ENCODE assay signal across 19 cellular contexts in genomic region chr2:224024270-224024669, GRCh38. TPM values are rescaled to one million over a fixed set of nuclear protein-coding genes. Genes with fewer than 3 reads are reported as not detected.
DNase-seq lines count a peak whose midpoint lies in the region; ATAC-seq and TF ChIP-seq lines count a peak whose summit lies in the region.
"Had no signal": no experiment of that assay in that cellular context is flagged by ENCODE, and none has a peak within 500 bp of the region (broad histone marks: within the 10 kb centered on the region; RNA-seq: fewer than 3 reads in every experiment).

No MANE protein-coding gene starts in this region.

- H3K9me3 ChIP-seq in H9 (ENCODE audit: control insufficient read depth, low read depth, low read length) = no peaks in the 10 kb centered on the region
- H3K9me3 ChIP-seq: left lung, testis had no signal

- no peak for ATAC-seq in activated naive CD8-positive, alpha-beta T cell treated with anti-CD3 and anti-CD28 coated beads, Interleukin-2, amount 50 U/mL, for 24 hours
- ATAC-seq in stimulated activated naive CD8-positive, alpha-beta T cell treated with anti-CD3 and anti-CD28 coated beads, Interleukin-15, amount 100 ng/mL, for 72 hours = no peak
- ATAC-seq: left lung had no signal

- no peak overlapping the region for H2BK5ac ChIP-seq in H9 (ENCODE audit: insufficient read length, low read length)

- H4K8ac ChIP-seq in H9 (replicated peaks; ENCODE audit: insufficient read length, low read depth, low read length) = no peak overlapping the region

- H3K9me3 Mint-ChIP-seq in activated naive CD4-positive, alpha-beta T cell treated with anti-CD3 and anti-CD28 coated beads for 36 hours = peaks cover 6% of the 10 kb centered on the region
- no peaks in the 10 kb centered on the region; a peak in 2 of 5 replicates for H3K9me3 Mint-ChIP-seq in H9
- H3K9me3 Mint-ChIP-seq in activated naive CD8-positive, alpha-beta T cell treated with anti-CD3 and anti-CD28 coated beads, Interleukin-2, amount 50 U/mL, for 24 hours = peaks cover 16% of the 10 kb centered on the region
- H3K9me3 Mint-ChIP-seq in stimulated activated naive CD8-positive, alpha-beta T cell treated with anti-CD3 and anti-CD28 coated beads, Interleukin-15, amount 100 ng/mL, for 72 hours = peaks cover 18 to 19% of the 10 kb centered on the region in 2 donors

- H4K20me1 ChIP-seq in H9 (ENCODE audit: control insufficient read depth, insufficient read depth, insufficient read length) = no peaks in the 10 kb centered on the region

- peak overlapping the region; percentile 24 for H3K4me2 ChIP-seq in H9 (ENCODE audit: insufficient read depth, insufficient read length, low read length)

- TF ChIP-seq CTCF in H9 (conservative IDR thresholded peaks at IDR 0.05) = no peak

- no peak overlapping the region for H4K5ac ChIP-seq in H9 (ENCODE audit: insufficient read length, low read depth, low read length)

- H3K4me1 Mint-ChIP-seq in activated naive CD4-positive, alpha-beta T cell treated with anti-CD3 and anti-CD28 coated beads for 36 hours (ENCODE audit: low read depth) = peaks cover 83% of the 10 kb centered on the region
- H3K4me1 Mint-ChIP-seq in H9 = peaks cover 56 to 58% of the 10 kb centered on the region in 2 experiments
- peaks cover 75% of the 10 kb centered on the region for H3K4me1 Mint-ChIP-seq in activated naive CD8-positive, alpha-beta T cell treated with anti-CD3 and anti-CD28 coated beads, Interleukin-2, amount 50 U/mL, for 24 hours
- peaks cover 89% of the 10 kb centered on the region for H3K4me1 Mint-ChIP-seq in stimulated activated naive CD8-positive, alpha-beta T cell treated with anti-CD3 and anti-CD28 coated beads, Interleukin-15, amount 100 ng/mL, for 72 hours

- no peak overlapping the region for H3K56ac ChIP-seq in H9 (ENCODE audit: insufficient read length, low read depth, low read length)

- intact Hi-C loops in activated naive CD4-positive, alpha-beta T cell treated with anti-CD3 and anti-CD28 coated beads for 36 hours (cut with micrococcal nuclease) = loop anchor here (10.0 kb wide), 2 partner anchors 1021 to 1599 kb away; partner anchors contain the start of genes DOCK10 and SGPP2

- H3K36me3 Mint-ChIP-seq in activated naive CD4-positive, alpha-beta T cell treated with anti-CD3 and anti-CD28 coated beads for 36 hours (ENCODE audit: low read depth) = peaks cover 13% of the 10 kb centered on the region
- H3K36me3 Mint-ChIP-seq in H9 (ENCODE audit: insufficient read depth in 1 of 3, low read depth in 3 of 3) = peaks cover 0 to 4% (median 4%) of the 10 kb centered on the region in 3 experiments; a peak in 4 of 7 replicates
- peaks cover 9% of the 10 kb centered on the region for H3K36me3 Mint-ChIP-seq in activated naive CD8-positive, alpha-beta T cell treated with anti-CD3 and anti-CD28 coated beads, Interleukin-2, amount 50 U/mL, for 24 hours (ENCODE audit: low read depth)

- no peak overlapping the region for H3K4ac ChIP-seq in H9 (ENCODE audit: low read depth, low read length)

- H3T11ph ChIP-seq in H9 (ENCODE audit: low read length) = no peak overlapping the region

- DNase-seq in activated naive CD4-positive, alpha-beta T cell treated with anti-CD3 and anti-CD28 coated beads for 36 hours = peak; percentile 22
- no peak for DNase-seq in activated naive CD4-positive, alpha-beta T cell treated with anti-CD3 and anti-CD28 coated beads, Interleukin-2, amount 50 U/mL, for 16 hours
- peak; percentile 28 for DNase-seq in H9
- no peak for DNase-seq in activated naive CD8-positive, alpha-beta T cell treated with anti-CD3 and anti-CD28 coated beads, Interleukin-2, amount 50 U/mL, for 24 hours
- DNase-seq in stimulated activated naive CD8-positive, alpha-beta T cell treated with anti-CD3 and anti-CD28 coated beads, Interleukin-15, amount 100 ng/mL, for 72 hours = no peak
- DNase-seq in SW 1271 (lab: John Stamatoyannopoulos, UW) = no peak
- DNase-seq in stimulated activated CD8-positive, alpha-beta memory T cell treated with anti-CD3 and anti-CD28 coated beads, Interleukin-4, amount 100 ng/mL, for 48 hours = no peak
- DNase-seq: activated gamma-delta T cell; effector memory CD4-positive, alpha-beta T cell; glutamatergic neuron; Kasumi-1; left lung; NCI-H1105; NCI-H2081 treated with DMSO at 0.1 percent for 48 hours; NCI-H510A; occipital lobe; retina; stimulated activated CD4-positive, alpha-beta T cell treated with anti-CD3 and anti-CD28 coated beads, Interleukin-12 subunit alpha, Interleukin-12 subunit beta, amount 100 ng/mL, for 4 hours; testis had no signal

- H4K91ac ChIP-seq in H9 (ENCODE audit: insufficient read length, low read depth, low read length) = no peak overlapping the region

- CTCF ChIA-PET in activated naive CD4-positive, alpha-beta T cell treated with anti-CD3 and anti-CD28 coated beads for 36 hours (lab: Charles Lee) = interaction anchor here (0.6 to 1.7 kb wide), 5 partner anchors 31 to 1009 kb away, joined by 3 to 5 read pairs (median 3); no protein-coding TSS in a partner anchor

- H3K27me3 Mint-ChIP-seq in activated naive CD4-positive, alpha-beta T cell treated with anti-CD3 and anti-CD28 coated beads for 36 hours (ENCODE audit: low read depth) = no peaks in the 10 kb centered on the region
- H3K27me3 Mint-ChIP-seq in H9 (ENCODE audit: low read depth) = peaks cover 38% of the 10 kb centered on the region
- no peaks in the 10 kb centered on the region for H3K27me3 Mint-ChIP-seq in activated naive CD8-positive, alpha-beta T cell treated with anti-CD3 and anti-CD28 coated beads, Interleukin-2, amount 50 U/mL, for 24 hours
- no peaks in the 10 kb centered on the region for H3K27me3 Mint-ChIP-seq in stimulated activated naive CD8-positive, alpha-beta T cell treated with anti-CD3 and anti-CD28 coated beads, Interleukin-15, amount 100 ng/mL, for 72 hours

- no peak overlapping the region for H2BK20ac ChIP-seq in H9 (ENCODE audit: low read depth, low read length, poor library complexity, severe bottlenecking)

- no peak overlapping the region for H3K18ac ChIP-seq in H9 (ENCODE audit: insufficient read length, low read depth, low read length)

- no peak overlapping the region for H2BK12ac ChIP-seq in H9 (ENCODE audit: insufficient read length, low read depth, low read length)

- no peak overlapping the region for H3K27ac ChIP-seq in H9 (ENCODE audit: insufficient read length, low read depth, low read length)
- H3K27ac ChIP-seq: left lung, testis had no signal

- no peak overlapping the region for H2AFZ ChIP-seq in H9 (ENCODE audit: low read length)

- H2BK120ac ChIP-seq in H9 (ENCODE audit: low read depth, low read length, poor library complexity, severe bottlenecking) = no peak overlapping the region

- no CpG with 5 or more reads among the region's 4 CpGs for WGBS in H9 (ENCODE audit: extremely low coverage, insufficient read length, low lambda C conversion rate)

- H3K4me1 ChIP-seq in H9 (ENCODE audit: insufficient read depth, low read length) = peaks cover 28% of the 10 kb centered on the region; the same call in 1 of the 2 replicates
- H3K4me1 ChIP-seq: left lung, testis had no signal

- H3K27me3 ChIP-seq in H9 (ENCODE audit: insufficient read depth, low read length) = no peaks in the 10 kb centered on the region
- H3K27me3 ChIP-seq: left lung, testis had no signal

- H3K4me3 Mint-ChIP-seq in activated naive CD4-positive, alpha-beta T cell treated with anti-CD3 and anti-CD28 coated beads for 36 hours = peak overlapping the region; percentile 64
- H3K4me3 Mint-ChIP-seq in H9 = no peak overlapping the region
- H3K4me3 Mint-ChIP-seq in activated naive CD8-positive, alpha-beta T cell treated with anti-CD3 and anti-CD28 coated beads, Interleukin-2, amount 50 U/mL, for 24 hours = peak overlapping the region; percentile 12
- H3K4me3 Mint-ChIP-seq in stimulated activated naive CD8-positive, alpha-beta T cell treated with anti-CD3 and anti-CD28 coated beads, Interleukin-15, amount 100 ng/mL, for 72 hours = peak overlapping the region; percentile 71 to 74

- H3K79me2 ChIP-seq in H9 (ENCODE audit: insufficient read depth, low read length) = no peaks in the 10 kb centered on the region; the same call in 1 of the 2 replicates

- peak overlapping the region; percentile 95 for H3K27ac Mint-ChIP-seq in activated naive CD4-positive, alpha-beta T cell treated with anti-CD3 and anti-CD28 coated beads for 36 hours
- no peak overlapping the region; a peak in 1 of 7 replicates for H3K27ac Mint-ChIP-seq in H9
- peak overlapping the region; percentile 97 for H3K27ac Mint-ChIP-seq in activated naive CD8-positive, alpha-beta T cell treated with anti-CD3 and anti-CD28 coated beads, Interleukin-2, amount 50 U/mL, for 24 hours
- H3K27ac Mint-ChIP-seq in stimulated activated naive CD8-positive, alpha-beta T cell treated with anti-CD3 and anti-CD28 coated beads, Interleukin-15, amount 100 ng/mL, for 72 hours = peak overlapping the region; percentile 6 to 66

- no peak overlapping the region for H2AK5ac ChIP-seq in H9 (ENCODE audit: insufficient read length, low read length)

- H3K79me1 ChIP-seq in H9 (ENCODE audit: insufficient read depth, low read depth, low read length, poor library complexity, severe bottlenecking) = no peaks in the 10 kb centered on the region

- H2BK15ac ChIP-seq in H9 (ENCODE audit: low read depth, low read length) = no peak overlapping the region

- no peaks in the 10 kb centered on the region for H3K23me2 ChIP-seq in H9 (ENCODE audit: insufficient read length, low read depth, low read length, poor library complexity, severe bottlenecking)

- H3K9ac ChIP-seq in H9 (ENCODE audit: extremely low read depth, insufficient read length, low read length) = no peak overlapping the region

- H3K14ac ChIP-seq in H9 (ENCODE audit: insufficient read depth, low read length) = no peak overlapping the region

- no peak overlapping the region for H3K23ac ChIP-seq in H9 (ENCODE audit: insufficient read length, low read depth, low read length)

RNA-seq across cellular contexts. Expression of gene SERPINE2, which starts 14.8 kb away (rescaled TPM):
- 10 to 100 TPM; 64.6 to 69.5 TPM for total RNA-seq in activated naive CD4-positive, alpha-beta T cell treated with anti-CD3 and anti-CD28 coated beads for 36 hours
- total RNA-seq in H9 (2021) = 36.1 and 40.0 TPM in 2 replicates

Comparison
In these comparisons a context has a peak if more than half of its experiments do, and no peak if none do; other contexts are left out.
1. DNase-seq: peak in activated naive CD4-positive, alpha-beta T cell treated with anti-CD3 and anti-CD28 coated beads for 36 hours (single experiment) and H9 (single experiment); none in activated naive CD4-positive, alpha-beta T cell treated with anti-CD3 and anti-CD28 coated beads, Interleukin-2, amount 50 U/mL, for 16 hours (single experiment), activated naive CD8-positive, alpha-beta T cell treated with anti-CD3 and anti-CD28 coated beads, Interleukin-2, amount 50 U/mL, for 24 hours (single experiment), stimulated activated naive CD8-positive, alpha-beta T cell treated with anti-CD3 and anti-CD28 coated beads, Interleukin-15, amount 100 ng/mL, for 72 hours (0 of 2), SW 1271 (0 of 2) and stimulated activated CD8-positive, alpha-beta memory T cell treated with anti-CD3 and anti-CD28 coated beads, Interleukin-4, amount 100 ng/mL, for 48 hours (single experiment).
2. H3K27ac Mint-ChIP-seq: peak in activated naive CD4-positive, alpha-beta T cell treated with anti-CD3 and anti-CD28 coated beads for 36 hours (single experiment), activated naive CD8-positive, alpha-beta T cell treated with anti-CD3 and anti-CD28 coated beads, Interleukin-2, amount 50 U/mL, for 24 hours (single experiment) and stimulated activated naive CD8-positive, alpha-beta T cell treated with anti-CD3 and anti-CD28 coated beads, Interleukin-15, amount 100 ng/mL, for 72 hours (2 of 2); none in H9 (0 of 3).
3. H3K4me3 Mint-ChIP-seq: peak in activated naive CD4-positive, alpha-beta T cell treated with anti-CD3 and anti-CD28 coated beads for 36 hours (single experiment), activated naive CD8-positive, alpha-beta T cell treated with anti-CD3 and anti-CD28 coated beads, Interleukin-2, amount 50 U/mL, for 24 hours (single experiment) and stimulated activated naive CD8-positive, alpha-beta T cell treated with anti-CD3 and anti-CD28 coated beads, Interleukin-15, amount 100 ng/mL, for 72 hours (2 of 2); none in H9 (0 of 2).